Comparison of ENCODE assay signal across 12 cellular contexts in the genomic region with DNA sequence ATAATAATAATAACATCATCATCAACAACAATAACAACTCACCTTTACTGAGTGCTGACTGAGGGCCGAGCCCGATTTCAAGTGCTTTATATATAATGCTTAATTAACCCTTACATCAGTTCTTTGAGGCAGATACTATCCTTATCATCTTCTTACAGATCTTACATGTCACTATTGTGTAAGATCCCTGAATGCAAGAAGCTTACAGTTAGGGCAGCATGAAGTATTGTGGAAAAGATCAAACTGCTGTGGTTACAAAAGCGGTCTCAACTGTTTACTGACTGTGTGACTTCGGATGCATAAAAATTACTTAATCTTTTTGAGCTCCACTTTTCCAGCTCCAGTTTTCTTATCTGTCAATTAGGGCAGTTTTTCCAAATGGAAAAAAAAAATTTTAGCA. TPM values are rescaled to one million over a fixed set of nuclear protein-coding genes. Genes with fewer than 3 reads are reported as not detected.
DNase-seq lines count a peak whose midpoint lies in the region; ATAC-seq and TF ChIP-seq lines count a peak whose summit lies in the region.
"Had no signal": no experiment of that assay in that cellular context is flagged by ENCODE, and none has a peak within 500 bp of the region (broad histone marks: within the 10 kb centered on the region; RNA-seq: fewer than 3 reads in every experiment).

No MANE protein-coding gene starts in this region.

- DNase-seq in HFFc6 (no peak), SKM-1 (lab: John Stamatoyannopoulos, UW; ENCODE audit: unreplicated experiment) (peak; percentile 70), fibroblast of gingiva (ENCODE audit: low read depth) (peak; percentile 54), NCI-H2227 treated with DMSO at 0.1 percent for 48 hours (lab: John Stamatoyannopoulos, UW) (no peak), SHP77 (lab: John Stamatoyannopoulos, UW) (no peak)
- DNase-seq: activated naive CD8-positive, alpha-beta T cell treated with anti-CD3 and anti-CD28 coated beads, Interleukin-2, amount 50 U/mL, for 24 hours; DMS 273 treated with DMSO at 0.1 percent for 48 hours; NK-92 treated with Interleukin-12 subunit alpha and Interleukin-12 subunit beta, amount 100 ng/mL, for 24 hours; thyroid gland had no signal

- TF ChIP-seq CTCF in HFFc6 (IDR thresholded peaks at IDR 0.05): no peak

- ATAC-seq in stimulated activated memory B cell treated with anti-CD40 and anti-IgM and Interleukin-4, amounts not matched to agents 10 μg/mL and 1 μg/mL and 100 μg/mL, for 72 hours: no peak
- ATAC-seq in HG03280 (IDR thresholded peaks at IDR 0.05; ENCODE audit: unreplicated experiment): no peak
- ATAC-seq: activated naive CD8-positive, alpha-beta T cell treated with anti-CD3 and anti-CD28 coated beads, Interleukin-2, amount 50 U/mL, for 24 hours had no signal

- peaks cover 42% of the 10 kb centered on the region for H3K4me1 Mint-ChIP-seq in HFFc6 (ENCODE audit: low read depth)
- peaks cover 15% of the 10 kb centered on the region for H3K4me1 Mint-ChIP-seq in stimulated activated memory B cell treated with anti-CD40 and anti-IgM and Interleukin-4, amounts not matched to agents 10 μg/mL and 1 μg/mL and 100 μg/mL, for 72 hours

- peak overlapping the region; percentile 45; the same call in 1 of the 2 replicates for H3K27ac Mint-ChIP-seq in HFFc6
- H3K27ac Mint-ChIP-seq in stimulated activated memory B cell treated with anti-CD40 and anti-IgM and Interleukin-4, amounts not matched to agents 10 μg/mL and 1 μg/mL and 100 μg/mL, for 72 hours: peak overlapping the region; percentile 18
- H3K27ac Mint-ChIP-seq: activated CD8-positive, alpha-beta memory T cell treated with anti-CD3 and anti-CD28 coated beads, Interleukin-2, amount 10 ng/mL, durations not matched to agents 7 days and 5 days; activated naive CD8-positive, alpha-beta T cell treated with anti-CD3 and anti-CD28 coated beads, Interleukin-2, amount 50 U/mL, for 24 hours had no signal

- no peaks in the 10 kb centered on the region for H3K9me3 Mint-ChIP-seq in HFFc6
- H3K9me3 Mint-ChIP-seq in stimulated activated memory B cell treated with anti-CD40 and anti-IgM and Interleukin-4, amounts not matched to agents 10 μg/mL and 1 μg/mL and 100 μg/mL, for 72 hours: no peaks in the 10 kb centered on the region
- H3K9me3 Mint-ChIP-seq: activated naive CD8-positive, alpha-beta T cell treated with anti-CD3 and anti-CD28 coated beads, Interleukin-2, amount 50 U/mL, for 24 hours had no signal

- H3K4me3 Mint-ChIP-seq in HFFc6: peak overlapping the region; percentile 15; the same call in 1 of the 2 replicates
- no peak overlapping the region for H3K4me3 Mint-ChIP-seq in stimulated activated memory B cell treated with anti-CD40 and anti-IgM and Interleukin-4, amounts not matched to agents 10 μg/mL and 1 μg/mL and 100 μg/mL, for 72 hours
- H3K4me3 Mint-ChIP-seq: activated CD8-positive, alpha-beta memory T cell treated with anti-CD3 and anti-CD28 coated beads, Interleukin-2, amount 10 ng/mL, durations not matched to agents 7 days and 5 days; activated naive CD8-positive, alpha-beta T cell treated with anti-CD3 and anti-CD28 coated beads, Interleukin-2, amount 50 U/mL, for 24 hours had no signal

- peaks cover 9% of the 10 kb centered on the region for H3K36me3 Mint-ChIP-seq in HFFc6 (ENCODE audit: low read depth)
- peaks cover 17% of the 10 kb centered on the region for H3K36me3 Mint-ChIP-seq in stimulated activated memory B cell treated with anti-CD40 and anti-IgM and Interleukin-4, amounts not matched to agents 10 μg/mL and 1 μg/mL and 100 μg/mL, for 72 hours

- no peaks in the 10 kb centered on the region for H3K27me3 Mint-ChIP-seq in HFFc6 (ENCODE audit: insufficient read depth)
- no peaks in the 10 kb centered on the region for H3K27me3 Mint-ChIP-seq in stimulated activated memory B cell treated with anti-CD40 and anti-IgM and Interleukin-4, amounts not matched to agents 10 μg/mL and 1 μg/mL and 100 μg/mL, for 72 hours
- H3K27me3 Mint-ChIP-seq: activated CD8-positive, alpha-beta memory T cell treated with anti-CD3 and anti-CD28 coated beads, Interleukin-2, amount 10 ng/mL, durations not matched to agents 7 days and 5 days; activated naive CD8-positive, alpha-beta T cell treated with anti-CD3 and anti-CD28 coated beads, Interleukin-2, amount 50 U/mL, for 24 hours had no signal

RNA-seq across cellular contexts. Expression of a gene that starts 3.3 kb away (rescaled TPM):
- 100 to 1,000 TPM; 150 to 274 (median 244) TPM for total RNA-seq in HFFc6 (2021; fragmentation: NEBNext Ultra II Directional; extraction: Animal tissue kit (Norgen Biotek cat#: 25700))

RNA-seq across cellular contexts. Expression of a gene that starts 6.1 kb away (rescaled TPM):
- under 1 TPM; 0.14 to 0.43 (median 0.37) TPM for total RNA-seq in HFFc6 (2021; fragmentation: NEBNext Ultra II Directional; extraction: Animal tissue kit (Norgen Biotek cat#: 25700))
- total RNA-seq: activated CD8-positive, alpha-beta memory T cell treated with anti-CD3 and anti-CD28 coated beads, Interleukin-2, amount 10 ng/mL, durations not matched to agents 7 days and 5 days had no signal

RNA-seq across cellular contexts. Expression of a gene that starts 12.3 kb away (rescaled TPM):
- 10 to 100 TPM in 4 of 6 experiments, 1 to 10 TPM in 2; 6.3 to 22.4 (median 18.8) TPM for total RNA-seq in HFFc6 (2021; fragmentation: NEBNext Ultra II Directional; extraction: Animal tissue kit (Norgen Biotek cat#: 25700))

RNA-seq across cellular contexts. Expression of a gene that starts 20.7 kb away (rescaled TPM):
- 1,000 to 10,000 TPM; 1,047 to 1,349 (median 1,243) TPM for total RNA-seq in HFFc6 (2021; fragmentation: NEBNext Ultra II Directional; extraction: Animal tissue kit (Norgen Biotek cat#: 25700))

RNA-seq across cellular contexts. Expression of a gene that starts 38.6 kb away (rescaled TPM):
- 10 to 100 TPM in 5 of 6 experiments, 1 to 10 TPM in 1; 9.9 to 14.6 (median 10.3) TPM for total RNA-seq in HFFc6 (2021; fragmentation: NEBNext Ultra II Directional; extraction: Animal tissue kit (Norgen Biotek cat#: 25700))

Comparison
In these comparisons a context has a peak if more than half of its experiments do, and no peak if none do; other contexts are left out.
1. DNase-seq: peak in SKM-1 (single experiment) and fibroblast of gingiva (single experiment); none in HFFc6 (single experiment), NCI-H2227 treated with DMSO at 0.1 percent for 48 hours (single experiment) and SHP77 (0 of 2).